9 cellular contexts compared by ENCODE assay signal in the genomic region with DNA sequence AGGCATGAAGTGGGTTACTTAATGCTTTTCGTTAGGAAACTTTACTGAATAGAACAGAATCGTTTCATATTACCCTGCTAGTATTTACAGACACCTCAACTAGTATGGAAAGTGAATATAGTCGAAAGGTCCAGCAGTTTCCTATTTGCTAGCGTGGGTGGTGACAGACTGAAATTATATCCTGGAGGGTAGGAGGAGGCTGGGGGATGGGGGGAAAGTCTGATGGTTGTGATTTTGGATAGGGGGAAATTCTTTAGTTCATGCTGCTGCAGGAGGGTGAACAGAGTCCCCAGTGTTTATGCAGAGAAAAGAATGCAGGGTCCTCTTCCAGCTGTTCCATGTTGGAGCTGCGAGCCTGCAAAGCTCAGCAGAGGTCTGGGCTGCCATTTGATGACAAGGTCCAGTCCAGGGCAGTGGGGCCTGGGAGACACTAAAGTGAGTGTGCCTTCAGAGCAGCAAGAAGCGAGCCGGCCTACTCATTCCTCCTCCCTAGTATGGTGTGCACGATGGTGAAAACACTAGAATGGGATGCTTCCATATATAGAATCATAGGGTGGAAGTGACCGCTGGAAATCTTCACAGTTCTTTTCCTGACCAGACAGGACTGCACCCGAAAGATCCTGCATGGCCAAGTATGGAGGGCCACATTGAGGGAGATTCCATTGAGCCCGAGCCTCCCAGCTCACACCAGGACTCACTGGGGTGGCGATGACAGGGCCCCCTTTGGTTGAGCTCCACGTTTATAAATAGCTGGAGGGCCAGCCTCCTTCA. TPM values are rescaled to one million over a fixed set of nuclear protein-coding genes. Genes with fewer than 3 reads are reported as not detected.
DNase-seq lines count a peak whose midpoint lies in the region; ATAC-seq and TF ChIP-seq lines count a peak whose summit lies in the region.
"Had no signal": no experiment of that assay in that cellular context is flagged by ENCODE, and none has a peak within 500 bp of the region (broad histone marks: within the 10 kb centered on the region; RNA-seq: fewer than 3 reads in every experiment).

No MANE protein-coding gene starts in this region.

- H4K20me1 ChIP-seq in MM.1S (ENCODE audit: insufficient read depth, low read length), result no peaks in the 10 kb centered on the region

- no peak overlapping the region for H3K27ac Mint-ChIP-seq in activated B cell treated with CpG ODN at 0.5 μM for 24 hours
- H3K27ac Mint-ChIP-seq in progenitor cell of endocrine pancreas, result peak overlapping the region; percentile 29

- H3K27me3 Mint-ChIP-seq in activated B cell treated with CpG ODN at 0.5 μM for 24 hours (no peaks in the 10 kb centered on the region), progenitor cell of endocrine pancreas (peaks cover 23% of the 10 kb centered on the region)

- H3K27me3 ChIP-seq in cardiac muscle cell (no peaks in the 10 kb centered on the region), MM.1S (replicated peaks; ENCODE audit: insufficient read depth, low read length) (no peaks in the 10 kb centered on the region)

- H3K9ac ChIP-seq in MM.1S (ENCODE audit: low read length), result no peak overlapping the region

- H3K4me2 ChIP-seq in MM.1S (ENCODE audit: low read depth, low read length), result no peak overlapping the region

- H3K9me3 ChIP-seq in cardiac muscle cell (ENCODE audit: low read depth) (no peaks in the 10 kb centered on the region), MM.1S (replicated peaks; ENCODE audit: insufficient read depth, low read length) (no peaks in the 10 kb centered on the region)

- DNase-seq in ELF-1 (ENCODE audit: low read depth, low spot score), result peak; percentile 43
- no peak for DNase-seq in activated B cell treated with CpG ODN at 0.5 μM for 24 hours
- DNase-seq in cardiac muscle cell (ENCODE audit: low read depth in 1 of 2, low spot score in 1 of 2), result peak; percentile 36 to 85
- no peak for DNase-seq in progenitor cell of endocrine pancreas (ENCODE audit: low spot score, unreplicated experiment)
- no peak for DNase-seq in stimulated activated naive CD4-positive, alpha-beta T cell (lab: John Stamatoyannopoulos, UW)
- no peak for DNase-seq in DMS153 treated with DMSO at 0.1 percent for 48 hours (lab: John Stamatoyannopoulos, UW; ENCODE audit: unreplicated experiment)
- no peak for DNase-seq in NCI-H446 (lab: John Stamatoyannopoulos, UW)
- no peak for DNase-seq in MM.1S
- DNase-seq: NCI-H2107 had no signal

- H3K79me2 ChIP-seq in MM.1S (ENCODE audit: low read length), result no peaks in the 10 kb centered on the region

- POLR2A ChIA-PET in activated B cell treated with CpG ODN at 0.5 μM for 24 hours (lab: Charles Lee), result interaction anchor here (1.0 to 3.5 kb wide), 4 partner anchors 8 to 206 kb away, joined by 3 to 67 read pairs (median 16); a partner anchor contains a TSS

- CTCF ChIA-PET in activated B cell treated with CpG ODN at 0.5 μM for 24 hours (lab: Charles Lee), result interaction anchor here (1.1 to 6.3 kb wide), 4 partner anchors 9 to 205 kb away, joined by 3 to 48 read pairs (median 32); no protein-coding TSS in a partner anchor

- peaks cover 15% of the 10 kb centered on the region for H3K9me3 Mint-ChIP-seq in activated B cell treated with CpG ODN at 0.5 μM for 24 hours
- peaks cover 9% of the 10 kb centered on the region for H3K9me3 Mint-ChIP-seq in progenitor cell of endocrine pancreas (ENCODE audit: low read depth)

- H3K27ac ChIP-seq in cardiac muscle cell, result peak overlapping the region; percentile 95
- no peak overlapping the region for H3K27ac ChIP-seq in MM.1S (ENCODE audit: low read length)

- no peak for ATAC-seq in activated B cell treated with CpG ODN at 0.5 μM for 24 hours (ENCODE audit: low read depth)

- TF ChIP-seq CTCF in activated B cell treated with CpG ODN at 0.5 μM for 24 hours (IDR thresholded peaks at IDR 0.05) (no peak), cardiac muscle cell (IDR thresholded peaks at IDR 0.05; ENCODE audit: low read depth, low read length) (no peak), progenitor cell of endocrine pancreas (IDR thresholded peaks at IDR 0.05; ENCODE audit: unreplicated experiment) (no peak), MM.1S (IDR thresholded peaks at IDR 0.05; ENCODE audit: low read length) (no peak)

- H3K4me3 Mint-ChIP-seq in activated B cell treated with CpG ODN at 0.5 μM for 24 hours (peak overlapping the region; percentile 41), progenitor cell of endocrine pancreas (ENCODE audit: low read depth) (peak overlapping the region; percentile 40)

- H3K4me1 ChIP-seq in cardiac muscle cell (ENCODE audit: low read depth), result peaks cover 40% of the 10 kb centered on the region
- H3K4me1 ChIP-seq in MM.1S (ENCODE audit: low read length), result no peaks in the 10 kb centered on the region

- intact Hi-C loops in activated B cell treated with CpG ODN at 0.5 μM for 24 hours (cut with micrococcal nuclease), result loop anchor here (5.0 kb wide), 2 partner anchors 703 to 957 kb away; a partner anchor contains a TSS

- H3K36me3 Mint-ChIP-seq in activated B cell treated with CpG ODN at 0.5 μM for 24 hours (ENCODE audit: low read depth) (peaks cover 16% of the 10 kb centered on the region), progenitor cell of endocrine pancreas (ENCODE audit: insufficient read depth) (peaks cover 6% of the 10 kb centered on the region)

- H3K4me1 Mint-ChIP-seq in activated B cell treated with CpG ODN at 0.5 μM for 24 hours (peaks cover 28% of the 10 kb centered on the region), progenitor cell of endocrine pancreas (ENCODE audit: low read depth) (peaks cover 13% of the 10 kb centered on the region)

- H2AFZ ChIP-seq in MM.1S (ENCODE audit: low read length), result no peak overlapping the region

- peak overlapping the region; percentile 95 for H3K4me3 ChIP-seq in cardiac muscle cell
- no peak overlapping the region for H3K4me3 ChIP-seq in MM.1S (ENCODE audit: low read length)

- peaks cover 15% of the 10 kb centered on the region; the same call in 1 of the 2 replicates for H3F3A ChIP-seq in MM.1S (ENCODE audit: insufficient read depth, low read length)

- H3K36me3 ChIP-seq in cardiac muscle cell (peaks cover 5% of the 10 kb centered on the region), MM.1S (replicated peaks; ENCODE audit: insufficient read depth, low read length) (no peaks in the 10 kb centered on the region)

- H3K9me2 ChIP-seq in MM.1S (replicated peaks; ENCODE audit: insufficient read depth, low read length), result no peaks in the 10 kb centered on the region

RNA-seq across cellular contexts. Expression of a gene that starts 2.1 kb away (rescaled TPM):
- total RNA-seq in activated B cell treated with CpG ODN at 0.5 μM for 24 hours (6.4 and 8.7 TPM in 2 replicates), cardiac muscle cell (26.6 and 60.4 TPM in 2 replicates), progenitor cell of endocrine pancreas (9.1 and 10.8 TPM in 2 replicates)
- 14.4 and 28.6 TPM in 2 replicates for polyA plus RNA-seq in cardiac muscle cell

RNA-seq across cellular contexts. Expression of a gene that starts 59.3 kb away (rescaled TPM):
- total RNA-seq in activated B cell treated with CpG ODN at 0.5 μM for 24 hours, result 11.9 and 14.1 TPM in 2 replicates
- total RNA-seq in cardiac muscle cell, result 8.4 and 12.4 TPM in 2 replicates
- polyA plus RNA-seq in cardiac muscle cell, result 22.9 and 40.6 TPM in 2 replicates
- total RNA-seq in progenitor cell of endocrine pancreas, result 16.9 and 19.3 TPM in 2 replicates

Comparison
In these comparisons a context has a peak if more than half of its experiments do, and no peak if none do; other contexts are left out.
1. DNase-seq: peak in ELF-1 (single experiment) and cardiac muscle cell (2 of 2); none in activated B cell treated with CpG ODN at 0.5 μM for 24 hours (single experiment), progenitor cell of endocrine pancreas (single experiment), stimulated activated naive CD4-positive, alpha-beta T cell (0 of 6), DMS153 treated with DMSO at 0.1 percent for 48 hours (single experiment), NCI-H446 (0 of 2) and MM.1S (single experiment).